13 cellular contexts compared by ENCODE assay signal in the genomic region with DNA sequence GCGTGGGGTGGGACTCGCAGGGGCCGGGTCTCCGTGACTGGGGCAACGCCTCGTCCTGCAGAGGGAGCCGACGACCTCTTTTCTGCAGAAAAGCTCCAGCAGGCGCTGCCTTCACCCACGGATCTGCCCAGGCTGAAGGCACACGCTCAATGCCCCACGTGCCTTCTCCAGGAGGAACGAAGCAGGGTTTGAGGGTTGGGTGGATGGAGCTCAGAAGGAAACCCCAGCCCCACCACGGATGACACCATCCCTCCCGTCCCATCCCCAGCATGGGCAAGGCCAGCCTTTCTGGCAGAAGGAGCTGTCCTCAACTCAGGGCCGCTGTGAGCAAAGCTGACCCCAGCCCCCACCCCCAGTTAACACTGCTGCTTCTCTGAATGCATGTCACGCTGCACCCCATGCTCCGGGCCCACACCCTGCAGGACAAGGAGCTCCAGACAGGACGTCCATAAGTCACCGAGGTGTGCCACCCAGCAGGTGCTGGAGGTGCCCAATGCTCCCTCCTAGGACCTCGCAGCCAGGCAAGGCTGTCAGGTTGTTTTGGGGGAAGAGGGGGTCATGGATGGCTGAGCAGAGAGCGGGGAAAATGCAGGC. TPM values are rescaled to one million over a fixed set of nuclear protein-coding genes. Genes with fewer than 3 reads are reported as not detected.
DNase-seq lines count a peak whose midpoint lies in the region; ATAC-seq, FAIRE-seq and TF ChIP-seq lines count a peak whose summit lies in the region.
"Had no signal": no experiment of that assay in that cellular context is flagged by ENCODE, and none has a peak within 500 bp of the region (broad histone marks: within the 10 kb centered on the region; RNA-seq: fewer than 3 reads in every experiment).

No MANE protein-coding gene starts in this region.

- H3K79me2 ChIP-seq in GM12878 (ENCODE audit: control insufficient read depth, insufficient read depth, low read length), result no peaks in the 10 kb centered on the region

- ATAC-seq in GM12878 (no peak; the same call in 2 of the 3 replicates), GM21619 (IDR thresholded peaks at IDR 0.05; ENCODE audit: unreplicated experiment) (no peak)
- peak; percentile 13 to 15 for ATAC-seq in naive thymus-derived CD8-positive, alpha-beta T cell

- 21% methylated on average over 22 of the region's 22 CpGs for WGBS in GM12878 (ENCODE audit: insufficient coverage, insufficient replicate concordance, low lambda C conversion rate, missing lambda C conversion rate)

- CTCF ChIA-PET in GM12878 (lab: Yijun Ruan, JAX), result interaction anchor here (1.1 kb wide), 1 partner anchor 227 kb away, joined by 3 read pairs; no protein-coding TSS in a partner anchor

- peaks cover 8 to 27% of the 10 kb centered on the region in 2 experiments for H3K27me3 ChIP-seq in GM12878 (replicated peaks in 1 of 2; ENCODE audit: control insufficient read depth in 2 of 2, insufficient read depth in 2 of 2, low read length in 1 of 2)

- H4K20me1 ChIP-seq in GM12878 (ENCODE audit: control insufficient read depth, insufficient read depth), result peaks cover 7% of the 10 kb centered on the region

- peaks cover 9 to 25% (median 18%) of the 10 kb centered on the region in 4 donors for H3K4me1 Mint-ChIP-seq in naive thymus-derived CD8-positive, alpha-beta T cell

- H3K27ac ChIP-seq in GM12878 (ENCODE audit: control insufficient read depth, insufficient read depth), result no peak overlapping the region
- H3K27ac ChIP-seq: A549, SK-N-MC, vagina had no signal

- H3K36me3 ChIP-seq in GM12878 (ENCODE audit: control insufficient read depth in 2 of 2, insufficient read depth in 2 of 2, low read length in 1 of 2), result no peaks in the 10 kb centered on the region

- DNase-seq in DMS53 (lab: John Stamatoyannopoulos, UW) (peak; percentile 37), DMS53 treated with DMSO at 0.1 percent for 48 hours (lab: John Stamatoyannopoulos, UW; ENCODE audit: unreplicated experiment) (no peak), HK-2 (ENCODE audit: unreplicated experiment) (peak; percentile 57), GM12878 (ENCODE audit: low read depth, low spot score) (no peak), KG1 (lab: John Stamatoyannopoulos, UW) (no peak), NCI-H345 treated with DMSO at 0.1 percent for 48 hours (lab: John Stamatoyannopoulos, UW; ENCODE audit: unreplicated experiment) (no peak)
- peak in 3 of 10 donors; percentile 13 to 31 (median 30) for DNase-seq in naive thymus-derived CD8-positive, alpha-beta T cell
- DNase-seq: amniotic stem cell, immature natural killer cell had no signal

- H3K4me1 ChIP-seq in GM12878 (ENCODE audit: control insufficient read depth, insufficient read depth, low read length), result peaks cover 7% of the 10 kb centered on the region

- POLR2A ChIA-PET in GM12878 (lab: Charles Lee), result interaction anchor here (0.6 kb wide), 1 partner anchor 1904 kb away, joined by 8 read pairs; no protein-coding TSS in a partner anchor
- POLR2A ChIA-PET in naive thymus-derived CD8-positive, alpha-beta T cell (lab: Charles Lee), result interaction anchor here (0.6 to 1.9 kb wide), 9 partner anchors 16 to 426 kb away, joined by 3 to 14 read pairs (median 3); partner anchors contain the start of genes FAM174C and REEP6

- TF ChIP-seq CTCF in GM12878 (IDR thresholded peaks at IDR 0.05 in 2 of 3, conservative IDR thresholded peaks at IDR 0.05 in 1 of 3; ENCODE audit: control insufficient read depth in 2 of 3, extremely low read depth in 1 of 3, insufficient read depth in 1 of 3, low read depth in 3 of 3, low read length in 3 of 3), result 0 out of 6 replicates have a peak, but pooled peaks of 2 of the 3 experiments have one; percentile 6

- no peak overlapping the region for H3K27ac Mint-ChIP-seq in naive thymus-derived CD8-positive, alpha-beta T cell
- H3K27ac Mint-ChIP-seq: immature natural killer cell had no signal

- H3K9me3 ChIP-seq in GM12878 (replicated peaks; ENCODE audit: control insufficient read depth, insufficient read depth, low read length), result no peaks in the 10 kb centered on the region
- H3K9me3 ChIP-seq: A549, vagina had no signal

- no peak overlapping the region for H3K4me2 ChIP-seq in GM12878 (ENCODE audit: control insufficient read depth, insufficient read depth)
- H3K4me2 ChIP-seq: A549 had no signal

- no peak for TF ChIP-seq POLR2A in GM12878 (IDR thresholded peaks at IDR 0.05; ENCODE audit: low read depth, low read length)

- in situ Hi-C loops in GM12878 (cut with MboI), result no loop called here

- RAD21 ChIA-PET in GM12878 (lab: Charles Lee; ENCODE audit: unreplicated experiment), result no interaction called here

- no peak overlapping the region for H3K9ac ChIP-seq in GM12878 (ENCODE audit: control insufficient read depth, insufficient read depth, low read length)

- no peak overlapping the region for H2AFZ ChIP-seq in GM12878 (ENCODE audit: control insufficient read depth, low read depth, low read length)

- intact Hi-C loops in GM12878 (cut with micrococcal nuclease; ENCODE audit: unreplicated experiment), result no loop called here

- TF ChIP-seq RAD21 in GM12878 (IDR thresholded peaks at IDR 0.05; ENCODE audit: insufficient read depth, low read depth, low read length), result no peak

- TF ChIP-seq EP300 in GM12878 (IDR thresholded peaks at IDR 0.05; ENCODE audit: borderline replicate concordance in 1 of 2, control insufficient read depth in 1 of 2, low read depth in 2 of 2, low read length in 2 of 2), result no peak

- FAIRE-seq in GM12878 (lab: Jason Lieb, UNC), result no peak
- FAIRE-seq: A549 had no signal

- no peak overlapping the region for H3K4me3 ChIP-seq in GM12878
- H3K4me3 ChIP-seq: A549 had no signal

- SMC1A ChIA-PET in GM12878 (lab: Charles Lee; ENCODE audit: uncharacterized antibody, unreplicated experiment), result interaction anchor here (0.6 kb wide), 1 partner anchor 161 kb away, joined by 3 read pairs; no protein-coding TSS in a partner anchor

- no TSS peak for BruUV-seq in GM12878 (replicated peaks; lab: Mats Ljungman, UMichigan)

- peaks cover 0 to 7% (median 0%) of the 10 kb centered on the region in 5 donors for H3K27me3 Mint-ChIP-seq in naive thymus-derived CD8-positive, alpha-beta T cell

- H3K36me3 Mint-ChIP-seq in naive thymus-derived CD8-positive, alpha-beta T cell, result peaks cover 0 to 2% (median 0%) of the 10 kb centered on the region in 3 donors
- H3K36me3 Mint-ChIP-seq: immature natural killer cell had no signal

- no peaks in the 10 kb centered on the region for H3K9me3 Mint-ChIP-seq in naive thymus-derived CD8-positive, alpha-beta T cell

- peak overlapping the region in 8 of 10 donors; percentile 52 to 80 (median 74) for H3K4me3 Mint-ChIP-seq in naive thymus-derived CD8-positive, alpha-beta T cell

RNA-seq across cellular contexts. Expression of gene C19orf25, which starts 7.4 kb away (rescaled TPM):
- 69.0 and 71.0 TPM in 2 replicates for total RNA-seq in GM12878 (2013; cell fraction: nucleolus; rRNA removed)
- total RNA-seq in GM12878 (2014; rRNA removed) (36.3 and 38.3 TPM in 2 replicates), GM12878 (2014; rRNA removed; fragmentation: Illumina TruSeq; extraction: Trizol) (11.7 and 14.8 TPM in 2 replicates), GM12878 (2021) (36.5 and 37.5 TPM in 2 replicates)
- polyA plus RNA-seq in GM12878 (2011; ENCODE audit: low read depth), result 4.5 TPM
- polyA plus RNA-seq in GM12878 (2011; rRNA removed) (6.3 and 13.6 TPM in 2 replicates), GM12878 (2014; fragmentation: Illumina TruSeq; extraction: Trizol) (4.2 and 13.2 TPM in 2 replicates), GM12878 (2014; fragmentation: Nextera tagmentation; extraction: Ambion mirVana) (1 to 10 TPM; 1.2 to 3.9 TPM), GM12878 (2014; rRNA removed) (42.5 and 52.5 TPM in 2 replicates), GM12878 (2016; fragmentation: Nextera tagmentation; extraction: Ambion mirVana) (10 to 100 TPM; 60.9 to 67.0 TPM)
- polyA plus RNA-seq in GM12878 (2011; cell fraction: cytosol; rRNA removed), result 26.6 and 50.8 TPM in 2 replicates
- 37.5 and 49.9 TPM in 2 replicates for polyA plus RNA-seq in GM12878 (2011; cell fraction: nucleus; rRNA removed)
- 18.6 and 22.1 TPM in 2 replicates for polyA plus RNA-seq in GM12878 (2012)
- polyA minus RNA-seq in GM12878 (2011; rRNA and poly(A)+ RNA removed), result 4.5 and 13.9 TPM in 2 replicates
- polyA minus RNA-seq in GM12878 (2011; cell fraction: cytosol; rRNA and poly(A)+ RNA removed), result 8.7 and 11.5 TPM in 2 replicates
- polyA minus RNA-seq in GM12878 (2011; cell fraction: nucleus; rRNA and poly(A)+ RNA removed), result 11.2 and 27.7 TPM in 2 replicates
- 10 to 100 TPM; 58.3 to 59.7 TPM for total RNA-seq in naive thymus-derived CD8-positive, alpha-beta T cell
- polyA plus RNA-seq in naive thymus-derived CD8-positive, alpha-beta T cell, result 10 to 100 TPM; 31.3 to 50.3 (median 32.5) TPM

RNA-seq across cellular contexts. Expression of gene PCSK4, which starts 18.5 kb away (rescaled TPM):
- total RNA-seq in GM12878 (2013; cell fraction: nucleolus; rRNA removed), result 3.5 and 4.7 TPM in 2 replicates
- 0.40 and 0.60 TPM in 2 replicates for total RNA-seq in GM12878 (2014; rRNA removed)
- total RNA-seq in GM12878 (2014; rRNA removed; fragmentation: Illumina TruSeq; extraction: Trizol), result 0.27 TPM in 1 of 2 replicates, not detected in the other
- 0.90 and 0.95 TPM in 2 replicates for total RNA-seq in GM12878 (2021)
- 0.26 TPM for polyA plus RNA-seq in GM12878 (2011; ENCODE audit: low read depth)
- 0.12 and 0.35 TPM in 2 replicates for polyA plus RNA-seq in GM12878 (2011; rRNA removed)
- polyA plus RNA-seq in GM12878 (2011; cell fraction: cytosol; rRNA removed), result 0.28 and 0.38 TPM in 2 replicates
- polyA plus RNA-seq in GM12878 (2011; cell fraction: nucleus; rRNA removed), result 8.8 and 9.8 TPM in 2 replicates
- 4.1 and 4.7 TPM in 2 replicates for polyA plus RNA-seq in GM12878 (2012)
- polyA plus RNA-seq in GM12878 (2014; fragmentation: Illumina TruSeq; extraction: Trizol), result not detected in 2 replicates
- not detected for polyA plus RNA-seq in GM12878 (2014; fragmentation: Nextera tagmentation; extraction: Ambion mirVana)
- 0.99 and 1.6 TPM in 2 replicates for polyA plus RNA-seq in GM12878 (2014; rRNA removed)
- under 1 TPM; 0.32 to 0.57 TPM for polyA plus RNA-seq in GM12878 (2016; fragmentation: Nextera tagmentation; extraction: Ambion mirVana)
- 0.59 and 0.67 TPM in 2 replicates for polyA minus RNA-seq in GM12878 (2011; rRNA and poly(A)+ RNA removed)
- not detected in 2 replicates for polyA minus RNA-seq in GM12878 (2011; cell fraction: cytosol; rRNA and poly(A)+ RNA removed)
- polyA minus RNA-seq in GM12878 (2011; cell fraction: nucleus; rRNA and poly(A)+ RNA removed), result 1.7 and 2.0 TPM in 2 replicates
- 10 to 100 TPM; 11.1 to 12.0 TPM for total RNA-seq in naive thymus-derived CD8-positive, alpha-beta T cell
- 1 to 10 TPM in 2 of 3 donors, under 1 TPM in 1; 0.35 to 1.3 (median 1.2) TPM for polyA plus RNA-seq in naive thymus-derived CD8-positive, alpha-beta T cell

RNA-seq across cellular contexts. Expression of gene REEP6, which starts 19.4 kb away (rescaled TPM):
- 0.27 TPM in 1 of 2 replicates, not detected in the other for total RNA-seq in GM12878 (2013; cell fraction: nucleolus; rRNA removed)
- total RNA-seq in GM12878 (2014; rRNA removed) (0.27 and 0.45 TPM in 2 replicates), GM12878 (2014; rRNA removed; fragmentation: Illumina TruSeq; extraction: Trizol) (0.13 TPM in 1 of 2 replicates, not detected in the other), GM12878 (2021) (0.53 and 0.69 TPM in 2 replicates)
- not detected for polyA plus RNA-seq in GM12878 (2011; ENCODE audit: low read depth)
- polyA plus RNA-seq in GM12878 (2011; rRNA removed) (0.08 TPM in 1 of 2 replicates, not detected in the other), GM12878 (2014; fragmentation: Illumina TruSeq; extraction: Trizol) (0.06 TPM in 1 of 2 replicates, not detected in the other), GM12878 (2014; fragmentation: Nextera tagmentation; extraction: Ambion mirVana) (not detected), GM12878 (2014; rRNA removed) (0.32 and 0.57 TPM in 2 replicates), GM12878 (2016; fragmentation: Nextera tagmentation; extraction: Ambion mirVana) (1 to 10 TPM in 1 of 2 experiments, under 1 TPM in 1; 0.60 to 1.1 TPM)
- 0.18 and 0.36 TPM in 2 replicates for polyA plus RNA-seq in GM12878 (2011; cell fraction: cytosol; rRNA removed)
- polyA plus RNA-seq in GM12878 (2011; cell fraction: nucleus; rRNA removed), result 0.24 and 0.28 TPM in 2 replicates
- 0.32 and 0.58 TPM in 2 replicates for polyA plus RNA-seq in GM12878 (2012)
- not detected in 2 replicates for polyA minus RNA-seq in GM12878 (2011; rRNA and poly(A)+ RNA removed)
- not detected in 2 replicates for polyA minus RNA-seq in GM12878 (2011; cell fraction: cytosol; rRNA and poly(A)+ RNA removed)
- not detected in 2 replicates for polyA minus RNA-seq in GM12878 (2011; cell fraction: nucleus; rRNA and poly(A)+ RNA removed)
- total RNA-seq in naive thymus-derived CD8-positive, alpha-beta T cell, result 1 to 10 TPM; 4.8 to 4.9 TPM
- 1 to 10 TPM; 4.7 to 7.7 (median 6.0) TPM for polyA plus RNA-seq in naive thymus-derived CD8-positive, alpha-beta T cell

RNA-seq across cellular contexts. Expression of gene APC2, which starts 21.7 kb away (rescaled TPM):
- 0.34 and 0.46 TPM in 2 replicates for total RNA-seq in GM12878 (2013; cell fraction: nucleolus; rRNA removed)
- under 0.01 and 0.11 TPM in 2 replicates for total RNA-seq in GM12878 (2014; rRNA removed)
- total RNA-seq in GM12878 (2014; rRNA removed; fragmentation: Illumina TruSeq; extraction: Trizol), result 0.05 TPM in 1 of 2 replicates, not detected in the other
- 0.08 and 0.26 TPM in 2 replicates for total RNA-seq in GM12878 (2021)
- 0.31 TPM for polyA plus RNA-seq in GM12878 (2011; ENCODE audit: low read depth)
- not detected in 2 replicates for polyA plus RNA-seq in GM12878 (2011; rRNA removed)
- polyA plus RNA-seq in GM12878 (2011; cell fraction: cytosol; rRNA removed), result 0.03 TPM in 1 of 2 replicates, not detected in the other
- polyA plus RNA-seq in GM12878 (2011; cell fraction: nucleus; rRNA removed), result 0.18 and 0.38 TPM in 2 replicates
- polyA plus RNA-seq in GM12878 (2012), result 0.27 and 0.43 TPM in 2 replicates
- polyA plus RNA-seq in GM12878 (2014; fragmentation: Illumina TruSeq; extraction: Trizol), result not detected in 2 replicates
- under 1 TPM in 1 of 2 experiments, not detected in 1; 0.02 TPM for polyA plus RNA-seq in GM12878 (2014; fragmentation: Nextera tagmentation; extraction: Ambion mirVana)
- polyA plus RNA-seq in GM12878 (2014; rRNA removed), result 0.16 and 0.73 TPM in 2 replicates
- under 1 TPM in 1 of 2 experiments, not detected in 1; 0.04 TPM for polyA plus RNA-seq in GM12878 (2016; fragmentation: Nextera tagmentation; extraction: Ambion mirVana)
- 0.05 TPM in 1 of 2 replicates, not detected in the other for polyA minus RNA-seq in GM12878 (2011; rRNA and poly(A)+ RNA removed)
- not detected in 2 replicates for polyA minus RNA-seq in GM12878 (2011; cell fraction: cytosol; rRNA and poly(A)+ RNA removed)
- polyA minus RNA-seq in GM12878 (2011; cell fraction: nucleus; rRNA and poly(A)+ RNA removed), result 0.12 and 0.38 TPM in 2 replicates
- total RNA-seq in naive thymus-derived CD8-positive, alpha-beta T cell, result under 1 TPM; 0.08 to 0.29 TPM
- polyA plus RNA-seq in naive thymus-derived CD8-positive, alpha-beta T cell, result not detected

RNA-seq across cellular contexts. Expression of gene RPS15, which starts 33.4 kb away (rescaled TPM):
- 239 and 289 TPM in 2 replicates for total RNA-seq in GM12878 (2013; cell fraction: nucleolus; rRNA removed)
- total RNA-seq in GM12878 (2014; rRNA removed) (1,524 and 1,715 TPM in 2 replicates), GM12878 (2014; rRNA removed; fragmentation: Illumina TruSeq; extraction: Trizol) (972 and 1,030 TPM in 2 replicates), GM12878 (2021) (2,219 and 2,315 TPM in 2 replicates)
- 7,786 TPM for polyA plus RNA-seq in GM12878 (2011; ENCODE audit: low read depth)
- polyA plus RNA-seq in GM12878 (2011; rRNA removed) (524 and 1,111 TPM in 2 replicates), GM12878 (2014; fragmentation: Illumina TruSeq; extraction: Trizol) (209 and 786 TPM in 2 replicates), GM12878 (2014; fragmentation: Nextera tagmentation; extraction: Ambion mirVana) (100 to 1,000 TPM; 559 to 717 TPM), GM12878 (2014; rRNA removed) (3,158 and 3,344 TPM in 2 replicates), GM12878 (2016; fragmentation: Nextera tagmentation; extraction: Ambion mirVana) (1,000 to 10,000 TPM; 1,763 to 1,909 TPM)
- 3,186 and 3,536 TPM in 2 replicates for polyA plus RNA-seq in GM12878 (2011; cell fraction: cytosol; rRNA removed)
- polyA plus RNA-seq in GM12878 (2011; cell fraction: nucleus; rRNA removed), result 1,362 and 1,364 TPM in 2 replicates
- 3,088 and 3,408 TPM in 2 replicates for polyA plus RNA-seq in GM12878 (2012)
- 256 and 857 TPM in 2 replicates for polyA minus RNA-seq in GM12878 (2011; rRNA and poly(A)+ RNA removed)
- polyA minus RNA-seq in GM12878 (2011; cell fraction: cytosol; rRNA and poly(A)+ RNA removed), result 796 and 851 TPM in 2 replicates
- polyA minus RNA-seq in GM12878 (2011; cell fraction: nucleus; rRNA and poly(A)+ RNA removed), result 184 and 257 TPM in 2 replicates
- 1,000 to 10,000 TPM; 1,886 to 1,928 TPM for total RNA-seq in naive thymus-derived CD8-positive, alpha-beta T cell
- 1,000 to 10,000 TPM; 3,438 to 4,304 (median 3,489) TPM for polyA plus RNA-seq in naive thymus-derived CD8-positive, alpha-beta T cell

Comparison
In these comparisons a context has a peak if more than half of its experiments do, and no peak if none do; other contexts are left out.
1. DNase-seq: peak in DMS53 (single experiment) and HK-2 (single experiment); none in DMS53 treated with DMSO at 0.1 percent for 48 hours (single experiment), GM12878 (single experiment), KG1 (single experiment) and NCI-H345 treated with DMSO at 0.1 percent for 48 hours (single experiment).
2. ATAC-seq: peak in naive thymus-derived CD8-positive, alpha-beta T cell (2 of 2); none in GM12878 (single experiment) and GM21619 (single experiment).